8 cellular contexts compared by ENCODE assay signal in genomic region chr18:26649193-26649543, GRCh38.
"Had no signal": no experiment of that assay in that cellular context is flagged by ENCODE, and none has a peak within 500 bp of the region (broad histone marks: within the 10 kb centered on the region; RNA-seq: fewer than 3 reads in every experiment).

No MANE protein-coding gene starts in this region.

- H3K36me3 ChIP-seq: ascending aorta, esophagus squamous epithelium, tibial artery had no signal

- H3K27ac ChIP-seq: ascending aorta, esophagus squamous epithelium, skin epidermis, tibial artery had no signal

- H3K27ac Mint-ChIP-seq: activated CD4-positive, alpha-beta memory T cell treated with anti-CD3 and anti-CD28 coated beads for 36 hours; activated naive CD8-positive, alpha-beta T cell treated with anti-CD3 and anti-CD28 coated beads, Interleukin-2, amount 10 ng/mL, durations not matched to agents 7 days and 5 days; naive B cell had no signal

- H3K4me1 Mint-ChIP-seq: activated naive CD8-positive, alpha-beta T cell treated with anti-CD3 and anti-CD28 coated beads, Interleukin-2, amount 10 ng/mL, durations not matched to agents 7 days and 5 days had no signal

- H3K4me1 ChIP-seq: ascending aorta had no signal

- H3K27me3 ChIP-seq: ascending aorta, esophagus squamous epithelium, tibial artery had no signal

- H3K9me3 Mint-ChIP-seq: activated CD4-positive, alpha-beta memory T cell treated with anti-CD3 and anti-CD28 coated beads for 36 hours; activated naive CD8-positive, alpha-beta T cell treated with anti-CD3 and anti-CD28 coated beads, Interleukin-2, amount 10 ng/mL, durations not matched to agents 7 days and 5 days; activated T-cell treated with anti-CD3 and anti-CD28 coated beads, Interleukin-2, amount 50 U/mL, for 4 hours had no signal

- H3K4me3 Mint-ChIP-seq: activated CD4-positive, alpha-beta memory T cell treated with anti-CD3 and anti-CD28 coated beads for 36 hours; activated naive CD8-positive, alpha-beta T cell treated with anti-CD3 and anti-CD28 coated beads, Interleukin-2, amount 10 ng/mL, durations not matched to agents 7 days and 5 days; activated T-cell treated with anti-CD3 and anti-CD28 coated beads, Interleukin-2, amount 50 U/mL, for 4 hours; naive B cell had no signal

- H3K9me3 ChIP-seq: ascending aorta, esophagus squamous epithelium, tibial artery had no signal

- H3K36me3 Mint-ChIP-seq: activated CD4-positive, alpha-beta memory T cell treated with anti-CD3 and anti-CD28 coated beads for 36 hours; activated naive CD8-positive, alpha-beta T cell treated with anti-CD3 and anti-CD28 coated beads, Interleukin-2, amount 10 ng/mL, durations not matched to agents 7 days and 5 days; naive B cell had no signal

- H3K4me3 ChIP-seq: ascending aorta, esophagus squamous epithelium, skin epidermis, tibial artery had no signal

- DNase-seq: activated naive CD8-positive, alpha-beta T cell treated with anti-CD3 and anti-CD28 coated beads, Interleukin-2, amount 10 ng/mL, durations not matched to agents 7 days and 5 days; activated T-cell treated with anti-CD3 and anti-CD28 coated beads, Interleukin-2, amount 50 U/mL, for 4 hours; esophagus squamous epithelium had no signal
